10 cellular contexts compared by ENCODE assay signal in the genomic region with DNA sequence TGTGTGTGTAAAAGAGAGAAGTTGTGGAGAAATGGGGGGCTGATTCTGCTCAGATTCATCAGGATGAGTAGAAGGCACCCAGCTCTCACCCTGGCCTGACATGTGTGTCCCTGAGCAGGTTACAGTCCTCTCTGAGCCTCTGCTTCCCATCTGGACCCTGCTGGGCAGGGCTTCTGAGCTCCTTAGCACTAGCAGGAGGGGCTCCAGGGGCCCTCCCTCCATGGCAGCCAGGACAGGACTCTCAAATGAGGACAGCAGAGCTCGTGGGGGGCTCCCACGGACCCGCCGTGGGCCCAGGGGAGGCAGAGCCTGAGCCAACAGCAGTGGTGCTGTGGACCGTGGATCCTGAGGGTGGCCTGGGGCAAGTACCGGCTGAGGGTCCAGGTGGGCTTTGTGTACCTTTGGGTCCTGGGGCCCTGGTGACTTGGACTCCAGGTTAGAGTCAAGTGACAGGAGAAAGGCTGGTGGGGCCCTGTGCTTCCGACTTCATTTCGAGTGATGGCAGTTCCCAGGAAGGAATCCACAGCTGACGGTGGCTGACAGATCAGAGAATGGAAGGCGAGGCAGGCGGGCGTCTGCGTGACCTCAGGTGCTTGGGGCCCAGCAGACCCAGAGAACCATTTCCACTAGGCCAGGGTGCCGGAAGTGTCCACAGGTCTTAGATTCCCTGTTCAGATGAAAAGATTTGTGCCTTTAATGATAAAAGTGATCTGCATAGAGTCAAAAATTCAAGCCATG. TPM values are rescaled to one million over a fixed set of nuclear protein-coding genes. Genes with fewer than 3 reads are reported as not detected.
DNase-seq lines count a peak whose midpoint lies in the region; ATAC-seq lines count a peak whose summit lies in the region.
"Had no signal": no experiment of that assay in that cellular context is flagged by ENCODE, and none has a peak within 500 bp of the region (broad histone marks: within the 10 kb centered on the region; RNA-seq: fewer than 3 reads in every experiment).

No MANE protein-coding gene starts in this region.

- POLR2A ChIA-PET in activated naive CD8-positive, alpha-beta T cell treated with anti-CD3 and anti-CD28 coated beads, Interleukin-2, amount 10 ng/mL, durations not matched to agents 7 days and 5 days (lab: Charles Lee): interaction anchor here (0.6 to 1.3 kb wide), 5 partner anchors 11 to 145 kb away, joined by 3 to 8 read pairs (median 3); partner anchors contain the start of gene NEAT1

- H3K4me1 ChIP-seq in thymus (ENCODE audit: control insufficient read depth, insufficient read depth, low read length): no peaks in the 10 kb centered on the region

- H3K36me3 ChIP-seq in thymus (ENCODE audit: control insufficient read depth, insufficient read depth): peaks cover 23% of the 10 kb centered on the region

- no peak for DNase-seq in activated T-cell treated with anti-CD3 and anti-CD28 coated beads, Interleukin-2, amount 50 U/mL, for 24 hours
- DNase-seq in activated T-cell treated with anti-CD3 and anti-CD28 coated beads, Interleukin-2, amount 50 U/mL, for 4 hours: no peak
- DNase-seq in activated naive CD8-positive, alpha-beta T cell treated with anti-CD3 and anti-CD28 coated beads, Interleukin-2, amount 10 ng/mL, durations not matched to agents 7 days and 5 days: peak; percentile 37
- DNase-seq in left lobe of liver (ENCODE audit: low spot score): peak; percentile 67
- DNase-seq in NCI-H446 (lab: John Stamatoyannopoulos, UW): no peak
- no peak for DNase-seq in SIG-M5 (lab: John Stamatoyannopoulos, UW)
- DNase-seq: NCI-H2171 had no signal

- H3K4me3 Mint-ChIP-seq in activated T-cell treated with anti-CD3 and anti-CD28 coated beads, Interleukin-2, amount 50 U/mL, for 24 hours: no peak overlapping the region
- no peak overlapping the region for H3K4me3 Mint-ChIP-seq in activated T-cell treated with anti-CD3 and anti-CD28 coated beads, Interleukin-2, amount 50 U/mL, for 4 hours
- no peak overlapping the region for H3K4me3 Mint-ChIP-seq in activated naive CD8-positive, alpha-beta T cell treated with anti-CD3 and anti-CD28 coated beads, Interleukin-2, amount 10 ng/mL, durations not matched to agents 7 days and 5 days
- H3K4me3 Mint-ChIP-seq: neural crest cell had no signal

- H3K4me1 Mint-ChIP-seq in activated T-cell treated with anti-CD3 and anti-CD28 coated beads, Interleukin-2, amount 50 U/mL, for 24 hours (ENCODE audit: low read depth): peaks cover 48% of the 10 kb centered on the region
- peaks cover 46% of the 10 kb centered on the region for H3K4me1 Mint-ChIP-seq in activated T-cell treated with anti-CD3 and anti-CD28 coated beads, Interleukin-2, amount 50 U/mL, for 4 hours (ENCODE audit: low read depth)
- H3K4me1 Mint-ChIP-seq in activated naive CD8-positive, alpha-beta T cell treated with anti-CD3 and anti-CD28 coated beads, Interleukin-2, amount 10 ng/mL, durations not matched to agents 7 days and 5 days: peaks cover 31% of the 10 kb centered on the region

- WGBS in thymus: 93% methylated on average over 14 of the region's 14 CpGs

- H3K27ac Mint-ChIP-seq in activated T-cell treated with anti-CD3 and anti-CD28 coated beads, Interleukin-2, amount 50 U/mL, for 24 hours: peak overlapping the region; percentile 57
- H3K27ac Mint-ChIP-seq in activated naive CD8-positive, alpha-beta T cell treated with anti-CD3 and anti-CD28 coated beads, Interleukin-2, amount 10 ng/mL, durations not matched to agents 7 days and 5 days: no peak overlapping the region

- H3K27ac ChIP-seq in thymus (ENCODE audit: low read depth): peak overlapping the region; percentile 52

- no peak overlapping the region for H3K4me3 ChIP-seq in thymus (ENCODE audit: low read length)

- no peaks in the 10 kb centered on the region for H3K27me3 Mint-ChIP-seq in activated T-cell treated with anti-CD3 and anti-CD28 coated beads, Interleukin-2, amount 50 U/mL, for 24 hours
- H3K27me3 Mint-ChIP-seq in activated T-cell treated with anti-CD3 and anti-CD28 coated beads, Interleukin-2, amount 50 U/mL, for 4 hours (ENCODE audit: low read depth): no peaks in the 10 kb centered on the region
- no peaks in the 10 kb centered on the region for H3K27me3 Mint-ChIP-seq in activated naive CD8-positive, alpha-beta T cell treated with anti-CD3 and anti-CD28 coated beads, Interleukin-2, amount 10 ng/mL, durations not matched to agents 7 days and 5 days

- H3K9me3 Mint-ChIP-seq in activated T-cell treated with anti-CD3 and anti-CD28 coated beads, Interleukin-2, amount 50 U/mL, for 24 hours: no peaks in the 10 kb centered on the region
- H3K9me3 Mint-ChIP-seq in activated T-cell treated with anti-CD3 and anti-CD28 coated beads, Interleukin-2, amount 50 U/mL, for 4 hours: no peaks in the 10 kb centered on the region
- peaks cover 2% of the 10 kb centered on the region for H3K9me3 Mint-ChIP-seq in activated naive CD8-positive, alpha-beta T cell treated with anti-CD3 and anti-CD28 coated beads, Interleukin-2, amount 10 ng/mL, durations not matched to agents 7 days and 5 days

- H3K36me3 Mint-ChIP-seq in activated T-cell treated with anti-CD3 and anti-CD28 coated beads, Interleukin-2, amount 50 U/mL, for 24 hours (ENCODE audit: low read depth): peaks cover 55% of the 10 kb centered on the region
- peaks cover 17% of the 10 kb centered on the region for H3K36me3 Mint-ChIP-seq in activated T-cell treated with anti-CD3 and anti-CD28 coated beads, Interleukin-2, amount 50 U/mL, for 4 hours (ENCODE audit: insufficient read depth)
- H3K36me3 Mint-ChIP-seq in activated naive CD8-positive, alpha-beta T cell treated with anti-CD3 and anti-CD28 coated beads, Interleukin-2, amount 10 ng/mL, durations not matched to agents 7 days and 5 days: peaks cover 11% of the 10 kb centered on the region

- H3K27me3 ChIP-seq in thymus (ENCODE audit: control insufficient read depth, insufficient read depth): no peaks in the 10 kb centered on the region

- H3K9me3 ChIP-seq in thymus (ENCODE audit: control insufficient read depth): no peaks in the 10 kb centered on the region

- ATAC-seq in activated T-cell treated with anti-CD3 and anti-CD28 coated beads, Interleukin-2, amount 50 U/mL, for 4 hours: no peak
- ATAC-seq in activated naive CD8-positive, alpha-beta T cell treated with anti-CD3 and anti-CD28 coated beads, Interleukin-2, amount 10 ng/mL, durations not matched to agents 7 days and 5 days (ENCODE audit: low read depth): no peak
- ATAC-seq in left lobe of liver (peak; percentile 3), GM21528 (IDR thresholded peaks at IDR 0.05; ENCODE audit: low FRiP score, unreplicated experiment) (no peak)

RNA-seq across cellular contexts. Expression of gene NEAT1, which starts 21.9 kb away (rescaled TPM):
- 100 to 1,000 TPM in 2 of 3 donors, 10 to 100 TPM in 1; 95.5 to 136 (median 123) TPM for total RNA-seq in activated T-cell treated with anti-CD3 and anti-CD28 coated beads, Interleukin-2, amount 50 U/mL, for 4 hours
- total RNA-seq in activated naive CD8-positive, alpha-beta T cell treated with anti-CD3 and anti-CD28 coated beads, Interleukin-2, amount 10 ng/mL, durations not matched to agents 7 days and 5 days: 100 to 1,000 TPM; 402 to 407 TPM
- total RNA-seq in left lobe of liver: 766 TPM
- polyA plus RNA-seq in thymus: 3,325 TPM

RNA-seq across cellular contexts. Expression of gene MALAT1, which starts 54.4 kb away (rescaled TPM):
- total RNA-seq in activated T-cell treated with anti-CD3 and anti-CD28 coated beads, Interleukin-2, amount 50 U/mL, for 4 hours: 1,000 to 10,000 TPM; 3,100 to 4,455 (median 3,753) TPM
- total RNA-seq in activated naive CD8-positive, alpha-beta T cell treated with anti-CD3 and anti-CD28 coated beads, Interleukin-2, amount 10 ng/mL, durations not matched to agents 7 days and 5 days: over 10,000 TPM; 13,719 to 14,448 TPM
- total RNA-seq in left lobe of liver: 2,761 TPM
- polyA plus RNA-seq in thymus: 682 TPM

RNA-seq across cellular contexts. Expression of gene FRMD8, which starts 58.0 kb away (rescaled TPM):
- total RNA-seq in activated T-cell treated with anti-CD3 and anti-CD28 coated beads, Interleukin-2, amount 50 U/mL, for 4 hours: 10 to 100 TPM; 43.0 to 49.2 (median 44.9) TPM
- 10 to 100 TPM; 51.5 to 55.4 TPM for total RNA-seq in activated naive CD8-positive, alpha-beta T cell treated with anti-CD3 and anti-CD28 coated beads, Interleukin-2, amount 10 ng/mL, durations not matched to agents 7 days and 5 days
- 9.3 TPM for total RNA-seq in left lobe of liver
- polyA plus RNA-seq in thymus: 21.4 TPM

Comparison
In these comparisons a context has a peak if more than half of its experiments do, and no peak if none do; other contexts are left out.
1. DNase-seq: peak in activated naive CD8-positive, alpha-beta T cell treated with anti-CD3 and anti-CD28 coated beads, Interleukin-2, amount 10 ng/mL, durations not matched to agents 7 days and 5 days (single experiment) and left lobe of liver (single experiment); none in activated T-cell treated with anti-CD3 and anti-CD28 coated beads, Interleukin-2, amount 50 U/mL, for 24 hours (single experiment), activated T-cell treated with anti-CD3 and anti-CD28 coated beads, Interleukin-2, amount 50 U/mL, for 4 hours (single experiment), NCI-H446 (0 of 2) and SIG-M5 (single experiment).